1 cellular context compared by ENCODE assay signal in genomic region chr3:38133209-38133556, GRCh38.
TF ChIP-seq lines count a peak whose summit lies in the region.

No MANE protein-coding gene starts in this region.

TF ChIP-seq in HCT116, 20 proteins besides CTCF, POLR2A, EP300 and RAD21:
- TF ChIP-seq ZFX (IDR thresholded peaks at IDR 0.05): no peak
- TF ChIP-seq SP1 (IDR thresholded peaks at IDR 0.05; ENCODE audit: low read depth): no peak
- TF ChIP-seq EZH2phosphoT487 (IDR thresholded peaks at IDR 0.05; ENCODE audit: borderline replicate concordance): no peak
- no peak for TF ChIP-seq FOSL1 (IDR thresholded peaks at IDR 0.05; ENCODE audit: low read depth)
- no peak for TF ChIP-seq EZH2 (IDR thresholded peaks at IDR 0.05)
- no peak for TF ChIP-seq ZBTB33 (IDR thresholded peaks at IDR 0.05; ENCODE audit: extremely low read depth, insufficient replicate concordance, low read length)
- TF ChIP-seq SIN3A (IDR thresholded peaks at IDR 0.05; ENCODE audit: low read depth): no peak
- no peak for TF ChIP-seq SRF (IDR thresholded peaks at IDR 0.05; ENCODE audit: low read depth)
- no peak for TF ChIP-seq CBX3 (IDR thresholded peaks at IDR 0.05; ENCODE audit: low read depth)
- no peak for TF ChIP-seq EGR1 (IDR thresholded peaks at IDR 0.05; ENCODE audit: low read depth)
- no peak for TF ChIP-seq ELF1 (IDR thresholded peaks at IDR 0.05; ENCODE audit: borderline replicate concordance, low read depth)
